ENCODE assay signal across 8 cellular contexts in genomic region chr9:7799234-7799933, GRCh38. TPM values are rescaled to one million over a fixed set of nuclear protein-coding genes. Genes with fewer than 3 reads are reported as not detected.
DNase-seq lines count a peak whose midpoint lies in the region; ATAC-seq, FAIRE-seq and TF ChIP-seq lines count a peak whose summit lies in the region.

DMAC1 (minus strand) TSS chr9:7799778; CDS start chr9:7799734, 44 bp downstream.

- H3K4me1 ChIP-seq in CD8-positive, alpha-beta memory T cell (ENCODE audit: insufficient read depth, low read length), result peaks cover 8% of the 10 kb centered on the region
- H3K4me1 ChIP-seq in endothelial cell of umbilical vein (ENCODE audit: control insufficient read depth, extremely low read depth, insufficient read depth, low read length), result peaks cover 6% of the 10 kb centered on the region

- H3K27ac Mint-ChIP-seq in CD8-positive, alpha-beta memory T cell, result peak within 1 kb of the TSS; percentile 87 to 96 (median 94)

- peaks cover 28 to 44% (median 42%) of the 10 kb centered on the region in 3 donors for H3K4me1 Mint-ChIP-seq in CD8-positive, alpha-beta memory T cell

- BruUV-seq in endothelial cell of umbilical vein (replicated peaks; lab: Mats Ljungman, UMichigan), result TSS peak; percentile 85

- no peaks in the 10 kb centered on the region for H3K9me3 ChIP-seq in CD8-positive, alpha-beta memory T cell (ENCODE audit: low read length)
- no peaks in the 10 kb centered on the region for H3K9me3 ChIP-seq in endothelial cell of umbilical vein (replicated peaks; ENCODE audit: control insufficient read depth, insufficient read depth, low read length)

- peak within 1 kb of the TSS; percentile 99 for H2AFZ ChIP-seq in endothelial cell of umbilical vein (ENCODE audit: low read depth, low read length)

- POLR2A ChIA-PET in CD8-positive, alpha-beta memory T cell (lab: Charles Lee), result interaction anchor here (0.6 kb wide), 1 partner anchor 177 kb away, joined by 3 read pairs; no protein-coding TSS in a partner anchor
- POLR2A ChIA-PET in endothelial cell of umbilical vein (lab: Charles Lee), result no interaction called here

- H3K36me3 ChIP-seq in CD8-positive, alpha-beta memory T cell (ENCODE audit: insufficient read depth, low read length), result peaks cover 17% of the 10 kb centered on the region
- H3K36me3 ChIP-seq in endothelial cell of umbilical vein (ENCODE audit: control insufficient read depth in 2 of 2, extremely low read depth in 1 of 2, insufficient read depth in 2 of 2, low read length in 2 of 2), result peaks cover 0 to 6% of the 10 kb centered on the region in 2 experiments

- H3K27me3 ChIP-seq in CD8-positive, alpha-beta memory T cell (ENCODE audit: insufficient read depth, low read length, poor library complexity, severe bottlenecking), result no peaks in the 10 kb centered on the region
- H3K27me3 ChIP-seq in HL-60 (ENCODE audit: insufficient read depth, poor library complexity, severe bottlenecking), result no peaks in the 10 kb centered on the region
- H3K27me3 ChIP-seq in endothelial cell of umbilical vein (ENCODE audit: control insufficient read depth in 2 of 2, insufficient read depth in 2 of 2, low read length in 2 of 2), result no peaks in the 10 kb centered on the region

- peak; percentile 75 for FAIRE-seq in endothelial cell of umbilical vein (lab: Jason Lieb, UNC)

- peak; percentile 55 to 78 (median 68) for DNase-seq in CD8-positive, alpha-beta memory T cell
- DNase-seq in HL-60 (ENCODE audit: low read depth in 1 of 2, low spot score in 1 of 2) (peak; percentile 83 to 85), NOMO-1 treated with DMSO at 0.1 percent for 48 hours (lab: John Stamatoyannopoulos, UW; ENCODE audit: unreplicated experiment) (peak; percentile 43), endothelial cell of umbilical vein (ENCODE audit: low read depth, low spot score) (peak; percentile 78), midbrain (lab: John Stamatoyannopoulos, UW) (peak; percentile 83)
- peak; percentile 50 for DNase-seq in activated CD8-positive, alpha-beta memory T cell treated with anti-CD3 and anti-CD28 coated beads, Interleukin-2, amount 50 U/mL, for 24 hours (ENCODE audit: extremely low read depth)
- peak; percentile 34 to 54 for DNase-seq in stimulated activated CD8-positive, alpha-beta memory T cell treated with anti-CD3 and anti-CD28 coated beads, Interleukin-2, amount 100 ng/mL, for 1 hour (ENCODE audit: low read depth in 2 of 2)

- intact Hi-C loops in endothelial cell of umbilical vein (cut with micrococcal nuclease), result loop anchor here (2.0 to 10.0 kb wide), 4 partner anchors 143 to 1055 kb away; no protein-coding TSS in a partner anchor

- H3K36me3 Mint-ChIP-seq in CD8-positive, alpha-beta memory T cell, result peaks cover 0 to 43% (median 3%) of the 10 kb centered on the region in 3 donors

- ATAC-seq in GM19452 (IDR thresholded peaks at IDR 0.05; ENCODE audit: unreplicated experiment), result peak; percentile 92

- H3K4me3 ChIP-seq in CD8-positive, alpha-beta memory T cell (ENCODE audit: low read length), result peak within 1 kb of the TSS; percentile 83
- peak within 1 kb of the TSS; percentile 91 for H3K4me3 ChIP-seq in HL-60 (replicated peaks; ENCODE audit: insufficient read depth, low read length)
- peak within 1 kb of the TSS; percentile 65 to 99 (median 84) for H3K4me3 ChIP-seq in endothelial cell of umbilical vein (replicated peaks in 1 of 3; ENCODE audit: insufficient read depth in 1 of 3, low read depth in 1 of 3, low read length in 3 of 3)

- no peaks in the 10 kb centered on the region for H3K9me1 ChIP-seq in endothelial cell of umbilical vein (replicated peaks; ENCODE audit: control insufficient read depth, extremely low read depth, insufficient read depth, low read length)

- dilution Hi-C loops in endothelial cell of umbilical vein (cut with MboI; ENCODE audit: extremely low pct_ligation_motif_present, low sequenced_read_pairs), result no loop called here

- TF ChIP-seq CTCF in HL-60 (IDR thresholded peaks at IDR 0.05; ENCODE audit: insufficient read depth, low read length), result no peak
- no peak for TF ChIP-seq CTCF in endothelial cell of umbilical vein (IDR thresholded peaks at IDR 0.05; ENCODE audit: extremely low read depth in 1 of 2, insufficient read depth in 1 of 2, low read depth in 1 of 2, low read length in 2 of 2)

- H3K4me3 Mint-ChIP-seq in CD8-positive, alpha-beta memory T cell, result peak within 1 kb of the TSS; percentile 94 to 97 (median 95)

- no peaks in the 10 kb centered on the region for H3K9me3 Mint-ChIP-seq in CD8-positive, alpha-beta memory T cell

- peaks cover 12% of the 10 kb centered on the region for H3K79me2 ChIP-seq in endothelial cell of umbilical vein (ENCODE audit: control insufficient read depth, insufficient read depth, low read length)

- H3K27ac ChIP-seq in CD8-positive, alpha-beta memory T cell (ENCODE audit: low read depth, low read length), result peak within 1 kb of the TSS; percentile 83
- peak within 1 kb of the TSS; percentile 84 for H3K27ac ChIP-seq in HL-60 (replicated peaks)
- peak within 1 kb of the TSS; percentile 60 for H3K27ac ChIP-seq in endothelial cell of umbilical vein (ENCODE audit: insufficient read depth, low read depth, low read length)

- H3K27me3 Mint-ChIP-seq in CD8-positive, alpha-beta memory T cell, result no peaks in the 10 kb centered on the region

- no peaks in the 10 kb centered on the region for H4K20me1 ChIP-seq in endothelial cell of umbilical vein (replicated peaks; ENCODE audit: control insufficient read depth, extremely low read depth, insufficient read depth, low read length)

- CTCF ChIA-PET in CD8-positive, alpha-beta memory T cell (lab: Charles Lee), result no interaction called here
- CTCF ChIA-PET in endothelial cell of umbilical vein (lab: Charles Lee), result no interaction called here

- peak; percentile 20 for TF ChIP-seq POLR2A in endothelial cell of umbilical vein (IDR thresholded peaks at IDR 0.05; ENCODE audit: low read depth, low read length)

- H3K9ac ChIP-seq in endothelial cell of umbilical vein (replicated peaks; ENCODE audit: extremely low read depth, insufficient read depth, low read length), result peak within 1 kb of the TSS; percentile 86

- peak within 1 kb of the TSS; percentile 98 for H3K4me2 ChIP-seq in endothelial cell of umbilical vein (ENCODE audit: insufficient read depth, low read length)

TF ChIP-seq in endothelial cell of umbilical vein, 7 proteins besides CTCF, POLR2A, EP300 and RAD21:
- TF ChIP-seq MAX (IDR thresholded peaks at IDR 0.05; ENCODE audit: insufficient read depth, insufficient read length), result peak; percentile 68
- TF ChIP-seq EZH2 (IDR thresholded peaks at IDR 0.05; ENCODE audit: borderline replicate concordance, low read depth, low read length, severe bottlenecking), result no peak
- TF ChIP-seq JUN (IDR thresholded peaks at IDR 0.05; ENCODE audit: borderline replicate concordance, insufficient read depth, insufficient read length, low read depth), result no peak
- peak; percentile 83 for TF ChIP-seq POLR2AphosphoS5 (IDR thresholded peaks at IDR 0.05; ENCODE audit: insufficient read depth, low read depth, low read length)
- TF ChIP-seq FOS (IDR thresholded peaks at IDR 0.05; ENCODE audit: borderline replicate concordance, insufficient read depth, low read length), result no peak
- peak; percentile 62 for TF ChIP-seq MYC (IDR thresholded peaks at IDR 0.05; ENCODE audit: low read depth, low read length)

RNA-seq across cellular contexts. Expression of gene DMAC1, which starts in this region (rescaled TPM):
- 10 to 100 TPM; 52.4 to 53.0 TPM for total RNA-seq in CD8-positive, alpha-beta memory T cell
- polyA plus RNA-seq in CD8-positive, alpha-beta memory T cell, result 49.0 TPM
- 44.0 and 49.6 TPM in 2 replicates for total RNA-seq in endothelial cell of umbilical vein
- 15.8 and 21.8 TPM in 2 replicates for polyA plus RNA-seq in endothelial cell of umbilical vein
- 13.8 and 19.6 TPM in 2 replicates for polyA plus RNA-seq in endothelial cell of umbilical vein (2011; cell fraction: cytosol; rRNA removed)
- polyA plus RNA-seq in endothelial cell of umbilical vein (2011; cell fraction: nucleus; rRNA removed), result 6.3 and 8.7 TPM in 2 replicates
- 65.2 and 73.6 TPM in 2 replicates for polyA plus RNA-seq in endothelial cell of umbilical vein (2012)
- 7.8 and 8.4 TPM in 2 replicates for polyA minus RNA-seq in endothelial cell of umbilical vein
- 17.0 TPM for polyA minus RNA-seq in endothelial cell of umbilical vein (2011; cell fraction: cytosol; rRNA and poly(A)+ RNA removed)
- 3.4 and 6.2 TPM in 2 replicates for polyA minus RNA-seq in endothelial cell of umbilical vein (2011; cell fraction: nucleus; rRNA and poly(A)+ RNA removed)

Comparison
In these comparisons a context has a peak if more than half of its experiments do, and no peak if none do; other contexts are left out.
1. Peak in every context shown above with its lines: DNase-seq, ATAC-seq, H3K4me3 ChIP-seq and H3K27ac ChIP-seq.